ENCODE assay signal across 28 cellular contexts in the genomic region with DNA sequence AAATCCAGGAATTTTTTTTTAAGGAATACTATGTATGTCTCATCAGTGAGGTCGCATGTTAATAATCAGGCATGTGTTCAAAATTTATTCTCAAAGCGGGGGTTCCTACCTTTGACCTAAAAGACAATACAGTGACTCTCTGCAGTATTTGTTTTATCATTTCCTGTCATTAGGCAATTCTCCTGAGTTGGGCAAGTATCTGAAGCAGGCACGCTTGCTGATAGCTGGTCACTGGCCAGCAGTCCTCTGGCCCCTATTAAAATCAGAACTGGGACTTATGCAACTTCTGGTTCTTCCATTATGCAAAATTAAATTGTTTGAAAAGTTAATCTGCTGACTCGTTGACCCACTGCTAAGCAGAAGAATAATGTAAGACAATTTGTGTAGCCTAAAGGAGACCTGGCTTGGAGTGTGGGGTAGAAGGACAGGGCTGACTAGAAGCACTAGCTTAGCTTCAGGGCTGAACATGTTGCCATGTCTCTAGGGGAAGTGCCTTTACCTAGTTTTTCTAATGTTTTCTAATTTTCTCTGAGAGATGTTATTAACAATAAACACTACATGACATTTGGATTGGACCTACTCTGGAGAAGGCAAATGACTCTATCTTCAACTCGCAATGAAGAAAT. TPM values are rescaled to one million over a fixed set of nuclear protein-coding genes. Genes with fewer than 3 reads are reported as not detected.
A peak's percentile ranks its signal among the peaks of the same experiment; 100 is the strongest.
DNase-seq lines count a peak whose midpoint lies in the region; TF ChIP-seq lines count a peak whose summit lies in the region.
"Had no signal": no experiment of that assay in that cellular context is flagged by ENCODE, and none has a peak within 500 bp of the region (broad histone marks: within the 10 kb centered on the region; RNA-seq: fewer than 3 reads in every experiment).

No MANE protein-coding gene starts in this region.

- TF ChIP-seq RAD21 in liver (IDR thresholded peaks at IDR 0.05): no peak

- no peaks in the 10 kb centered on the region for H3K9me3 ChIP-seq in liver (ENCODE audit: control insufficient read depth in 4 of 4, low read length in 3 of 4)
- H3K9me3 ChIP-seq: gastroesophageal sphincter, upper lobe of left lung had no signal

- H3K9ac ChIP-seq in liver (ENCODE audit: low read depth in 1 of 2, low read length in 2 of 2): no peak overlapping the region

- H3K4me3 ChIP-seq in cardiac fibroblast (replicated peaks in 1 of 2; ENCODE audit: low read depth in 2 of 2, low read length in 2 of 2) (no peak overlapping the region), liver (ENCODE audit: low read depth in 1 of 3, low read length in 3 of 3) (no peak overlapping the region)
- H3K4me3 ChIP-seq: coronary artery, gastroesophageal sphincter, K562, upper lobe of left lung had no signal

- no peaks in the 10 kb centered on the region for H3K36me3 ChIP-seq in liver (ENCODE audit: control insufficient read depth in 4 of 4, insufficient read depth in 3 of 4, low read depth in 1 of 4, low read length in 3 of 4)
- H3K36me3 ChIP-seq: gastroesophageal sphincter, upper lobe of left lung, WERI-Rb-1 had no signal

- WGBS in liver: 31% methylated on average over 5 of the region's 5 CpGs

- DNase-seq in HT1080 (ENCODE audit: low read depth) (peak; percentile 51), NCI-H146 treated with DMSO at 0.1 percent for 48 hours (lab: John Stamatoyannopoulos, UW; ENCODE audit: unreplicated experiment) (peak; percentile 6), cardiac fibroblast (ENCODE audit: low read depth in 2 of 2) (peak; percentile 63 to 80), mucosa of gallbladder (ENCODE audit: low spot score) (no peak), COLO668 (lab: John Stamatoyannopoulos, UW; ENCODE audit: unreplicated experiment) (no peak), NCI-H1105 treated with DMSO at 0.1 percent for 48 hours (lab: John Stamatoyannopoulos, UW) (no peak)
- DNase-seq: activated CD4-positive, alpha-beta T cell treated with anti-CD3 and anti-CD28 coated beads, Interleukin-2, amount 10 ng/mL, durations not matched to agents 7 days and 5 days; activated T-cell treated with anti-CD3 and anti-CD28 coated beads, Interleukin-2, amount 50 U/mL, for 4 hours; Calu3; effector memory CD8-positive, alpha-beta T cell; hippocampal formation; left colon; NCI-H1417 treated with DMSO at 0.1 percent for 48 hours; OCI-M1; posterior cingulate gyrus; stimulated activated CD4-positive, alpha-beta T cell treated with anti-CD3 and anti-CD28 coated beads, Interleukin-12 subunit alpha, Interleukin-12 subunit beta, amount 100 ng/mL, for 4 hours; stimulated activated CD4-positive, alpha-beta T cell treated with anti-CD3 and anti-CD28 coated beads, Interleukin-4, amount 100 ng/mL, for 1 hour; upper lobe of left lung; WERI-Rb-1 had no signal

- no peaks in the 10 kb centered on the region for H3K27me3 ChIP-seq in liver (ENCODE audit: control insufficient read depth in 4 of 4, insufficient read depth in 4 of 4, low read length in 3 of 4)
- H3K27me3 ChIP-seq: gastroesophageal sphincter, upper lobe of left lung had no signal

- H3K4me1 ChIP-seq in liver (ENCODE audit: control insufficient read depth in 4 of 4, insufficient read depth in 4 of 4, low read length in 3 of 4): peaks cover 0 to 6% (median 0%) of the 10 kb centered on the region in 4 donors
- H3K4me1 ChIP-seq: gastroesophageal sphincter, upper lobe of left lung had no signal

- H3K27ac ChIP-seq in liver (ENCODE audit: low read depth in 1 of 2, low read length in 2 of 2): no peak overlapping the region
- H3K27ac ChIP-seq: C4-2B, coronary artery, gastroesophageal sphincter, HL-60, upper lobe of left lung, WERI-Rb-1 had no signal

- TF ChIP-seq CTCF in cardiac fibroblast (IDR thresholded peaks at IDR 0.05; ENCODE audit: low read depth, low read length) (no peak), liver (IDR thresholded peaks at IDR 0.05; ENCODE audit: low read depth, low read length, missing input control) (no peak)

TF ChIP-seq in liver, 16 proteins besides CTCF, POLR2A, EP300 and RAD21:
- TF ChIP-seq HNF4A (conservative IDR thresholded peaks at IDR 0.05): peak; percentile 53 to 57
- TF ChIP-seq, protein P1, sequence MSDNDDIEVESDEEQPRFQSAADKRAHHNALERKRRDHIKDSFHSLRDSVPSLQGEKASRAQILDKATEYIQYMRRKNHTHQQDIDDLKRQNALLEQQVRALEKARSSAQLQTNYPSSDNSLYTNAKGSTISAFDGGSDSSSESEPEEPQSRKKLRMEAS (IDR thresholded peaks at IDR 0.05): no peak
- TF ChIP-seq, protein P2, sequence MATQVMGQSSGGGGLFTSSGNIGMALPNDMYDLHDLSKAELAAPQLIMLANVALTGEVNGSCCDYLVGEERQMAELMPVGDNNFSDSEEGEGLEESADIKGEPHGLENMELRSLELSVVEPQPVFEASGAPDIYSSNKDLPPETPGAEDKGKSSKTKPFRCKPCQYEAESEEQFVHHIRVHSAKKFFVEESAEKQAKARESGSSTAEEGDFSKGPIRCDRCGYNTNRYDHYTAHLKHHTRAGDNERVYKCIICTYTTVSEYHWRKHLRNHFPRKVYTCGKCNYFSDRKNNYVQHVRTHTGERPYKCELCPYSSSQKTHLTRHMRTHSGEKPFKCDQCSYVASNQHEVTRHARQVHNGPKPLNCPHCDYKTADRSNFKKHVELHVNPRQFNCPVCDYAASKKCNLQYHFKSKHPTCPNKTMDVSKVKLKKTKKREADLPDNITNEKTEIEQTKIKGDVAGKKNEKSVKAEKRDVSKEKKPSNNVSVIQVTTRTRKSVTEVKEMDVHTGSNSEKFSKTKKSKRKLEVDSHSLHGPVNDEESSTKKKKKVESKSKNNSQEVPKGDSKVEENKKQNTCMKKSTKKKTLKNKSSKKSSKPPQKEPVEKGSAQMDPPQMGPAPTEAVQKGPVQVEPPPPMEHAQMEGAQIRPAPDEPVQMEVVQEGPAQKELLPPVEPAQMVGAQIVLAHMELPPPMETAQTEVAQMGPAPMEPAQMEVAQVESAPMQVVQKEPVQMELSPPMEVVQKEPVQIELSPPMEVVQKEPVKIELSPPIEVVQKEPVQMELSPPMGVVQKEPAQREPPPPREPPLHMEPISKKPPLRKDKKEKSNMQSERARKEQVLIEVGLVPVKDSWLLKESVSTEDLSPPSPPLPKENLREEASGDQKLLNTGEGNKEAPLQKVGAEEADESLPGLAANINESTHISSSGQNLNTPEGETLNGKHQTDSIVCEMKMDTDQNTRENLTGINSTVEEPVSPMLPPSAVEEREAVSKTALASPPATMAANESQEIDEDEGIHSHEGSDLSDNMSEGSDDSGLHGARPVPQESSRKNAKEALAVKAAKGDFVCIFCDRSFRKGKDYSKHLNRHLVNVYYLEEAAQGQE (IDR thresholded peaks at IDR 0.05): no peak
- TF ChIP-seq, protein P3, sequence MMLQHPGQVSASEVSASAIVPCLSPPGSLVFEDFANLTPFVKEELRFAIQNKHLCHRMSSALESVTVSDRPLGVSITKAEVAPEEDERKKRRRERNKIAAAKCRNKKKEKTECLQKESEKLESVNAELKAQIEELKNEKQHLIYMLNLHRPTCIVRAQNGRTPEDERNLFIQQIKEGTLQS (IDR thresholded peaks at IDR 0.05): no peak
- peak; percentile 44 for TF ChIP-seq YY1 (IDR thresholded peaks at IDR 0.05)
- no peak for TF ChIP-seq NR2F2 (IDR thresholded peaks at IDR 0.05)
- TF ChIP-seq, protein P4, sequence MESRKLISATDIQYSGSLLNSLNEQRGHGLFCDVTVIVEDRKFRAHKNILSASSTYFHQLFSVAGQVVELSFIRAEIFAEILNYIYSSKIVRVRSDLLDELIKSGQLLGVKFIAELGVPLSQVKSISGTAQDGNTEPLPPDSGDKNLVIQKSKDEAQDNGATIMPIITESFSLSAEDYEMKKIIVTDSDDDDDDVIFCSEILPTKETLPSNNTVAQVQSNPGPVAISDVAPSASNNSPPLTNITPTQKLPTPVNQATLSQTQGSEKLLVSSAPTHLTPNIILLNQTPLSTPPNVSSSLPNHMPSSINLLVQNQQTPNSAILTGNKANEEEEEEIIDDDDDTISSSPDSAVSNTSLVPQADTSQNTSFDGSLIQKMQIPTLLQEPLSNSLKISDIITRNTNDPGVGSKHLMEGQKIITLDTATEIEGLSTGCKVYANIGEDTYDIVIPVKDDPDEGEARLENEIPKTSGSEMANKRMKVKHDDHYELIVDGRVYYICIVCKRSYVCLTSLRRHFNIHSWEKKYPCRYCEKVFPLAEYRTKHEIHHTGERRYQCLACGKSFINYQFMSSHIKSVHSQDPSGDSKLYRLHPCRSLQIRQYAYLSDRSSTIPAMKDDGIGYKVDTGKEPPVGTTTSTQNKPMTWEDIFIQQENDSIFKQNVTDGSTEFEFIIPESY (IDR thresholded peaks at IDR 0.05): no peak
- peak; percentile 64 to 72 for TF ChIP-seq RXRA (IDR thresholded peaks at IDR 0.05)
- peak in 1 of 2 donors; percentile 17 for TF ChIP-seq EGR1 (IDR thresholded peaks at IDR 0.05; ENCODE audit: low read depth in 2 of 2)
- TF ChIP-seq FOXA1 (IDR thresholded peaks at IDR 0.05): no peak
- TF ChIP-seq HNF4G (IDR thresholded peaks at IDR 0.05): no peak
- TF ChIP-seq GABPA (IDR thresholded peaks at IDR 0.05 in 1 of 2, conservative IDR thresholded peaks at IDR 0.05 in 1 of 2): peak in 1 of 2 donors; percentile 52
- no peak for TF ChIP-seq FOXA2 (IDR thresholded peaks at IDR 0.05)
- TF ChIP-seq SP1 (IDR thresholded peaks at IDR 0.05): peak; percentile 76
- no peak for TF ChIP-seq TAF1 (conservative IDR thresholded peaks at IDR 0.05)
- TF ChIP-seq JUND (IDR thresholded peaks at IDR 0.05): peak in 1 of 2 donors; percentile 44

RNA-seq across cellular contexts. Expression of a gene that starts 36.0 kb away (rescaled TPM):
- 0.47 and 1.2 TPM in 2 replicates for total RNA-seq in HT1080 (2014; rRNA removed; shearing (Covaris generic))
- polyA plus RNA-seq in HT1080 (2015; cell fraction: cytosol; rRNA removed): 1.2 and 2.3 TPM in 2 replicates
- polyA plus RNA-seq in HT1080 (2015; cell fraction: nucleus; rRNA removed): 1.5 and 2.4 TPM in 2 replicates
- total RNA-seq in liver: under 1 TPM in 1 of 2 donors, not detected in 1; 0.14 TPM
- polyA plus RNA-seq in liver: not detected
- total RNA-seq in mucosa of gallbladder: 0.46 TPM
- total RNA-seq: activated CD4-positive, alpha-beta T cell treated with anti-CD3 and anti-CD28 coated beads, Interleukin-2, amount 10 ng/mL, durations not matched to agents 7 days and 5 days; activated T-cell treated with anti-CD3 and anti-CD28 coated beads, Interleukin-2, amount 50 U/mL, for 4 hours; bronchial epithelial cell; Calu3; Daoy; T-helper 2 cell treated with Interferon-gamma antibody and Interleukin-4, amounts not matched to agents 100 ng/mL and 5 ng/mL, for 36 hours; upper lobe of left lung had no signal

Comparison
In these comparisons a context has a peak if more than half of its experiments do, and no peak if none do; other contexts are left out.
1. DNase-seq: peak in HT1080 (single experiment), NCI-H146 treated with DMSO at 0.1 percent for 48 hours (single experiment) and cardiac fibroblast (2 of 2); none in mucosa of gallbladder (single experiment), COLO668 (single experiment) and NCI-H1105 treated with DMSO at 0.1 percent for 48 hours (single experiment).